In genomic region chrX:85381602-85382001, GRCh38 we compare ENCODE assay signal across 35 cellular contexts. TPM values are rescaled to one million over a fixed set of nuclear protein-coding genes. Genes with fewer than 3 reads are reported as not detected.
"Had no signal": no experiment of that assay in that cellular context is flagged by ENCODE, and none has a peak within 500 bp of the region (broad histone marks: within the 10 kb centered on the region; RNA-seq: fewer than 3 reads in every experiment).

No MANE protein-coding gene starts in this region.

- H3K27me3 ChIP-seq: MG63 had no signal

- H3K4me3 ChIP-seq: MG63 had no signal

- DNase-seq: Karpas-422, Kasumi-1, MG63, MM.1S, MV-4-11, NCI-H1048, NCI-H1092, NCI-H1092 treated with DMSO at 0.1 percent for 48 hours, NCI-H1105, NCI-H1105 treated with DMSO at 0.1 percent for 48 hours, NCI-H1417 treated with DMSO at 0.1 percent for 48 hours, NCI-H1436, NCI-H1436 treated with DMSO at 0.1 percent for 48 hours, NCI-H146, NCI-H1694, NCI-H1694 treated with DMSO at 0.1 percent for 48 hours, NCI-H187, NCI-H187 treated with DMSO at 0.1 percent for 48 hours, NCI-H1930, NCI-H2029, NCI-H2029 treated with DMSO at 0.1 percent for 48 hours, NCI-H2081, NCI-H2081 treated with DMSO at 0.1 percent for 48 hours, NCI-H2107, NCI-H2171, NCI-H2171 treated with DMSO at 0.1 percent for 48 hours, NCI-H2227 treated with DMSO at 0.1 percent for 48 hours, NCI-H226, NCI-H345, NCI-H446, NCI-H446 treated with DMSO at 0.1 percent for 48 hours, NCI-H510A, NCI-H510A treated with DMSO at 0.1 percent for 48 hours had no signal

- H3K9me3 ChIP-seq: MG63 had no signal

- H3K36me3 ChIP-seq: MG63 had no signal

RNA-seq across cellular contexts. Expression of gene POF1B, which starts 2.1 kb away (rescaled TPM):
- total RNA-seq: LHCN-M2, M059J had no signal
